Comparison of ENCODE assay signal across 21 cellular contexts in genomic region chr7:157414702-157415096, GRCh38.
A peak's percentile ranks its signal among the peaks of the same experiment; 100 is the strongest.
DNase-seq lines count a peak whose midpoint lies in the region; ATAC-seq and TF ChIP-seq lines count a peak whose summit lies in the region.
"Had no signal": no experiment of that assay in that cellular context is flagged by ENCODE, and none has a peak within 500 bp of the region (broad histone marks: within the 10 kb centered on the region; RNA-seq: fewer than 3 reads in every experiment).

No MANE protein-coding gene starts in this region.

- no peak for TF ChIP-seq EP300 in stomach (IDR thresholded peaks at IDR 0.05)

- no peak for TF ChIP-seq POLR2A in stomach (IDR thresholded peaks at IDR 0.05)

- H3K9me3 ChIP-seq in right cardiac atrium (ENCODE audit: control insufficient read depth, low read length) (no peaks in the 10 kb centered on the region), stomach (no peaks in the 10 kb centered on the region)
- H3K9me3 ChIP-seq: BLaER1 had no signal

- H3K27ac Mint-ChIP-seq in activated T-helper 17 cell treated with anti-CD3 and anti-CD28 coated beads, Interleukin-2, amount 50 U/mL, for 72 hours = no peak overlapping the region
- H3K27ac Mint-ChIP-seq in stimulated activated naive B cell treated with anti-CD40 and anti-IgM and Interleukin-4, amounts not matched to agents 10 μg/mL and 1 μg/mL and 100 μg/mL, for 72 hours = peak overlapping the region; percentile 9

- no peak overlapping the region for H3K27ac ChIP-seq in right cardiac atrium (ENCODE audit: low read length)
- H3K27ac ChIP-seq in stomach = no peak overlapping the region
- H3K27ac ChIP-seq: BLaER1, HL-60 had no signal

- DNase-seq in right cardiac atrium = peak in 2 of 3 donors; percentile 40 to 42
- no peak for DNase-seq in Right ventricle myocardium inferior (ENCODE audit: missing footprints)
- peak; percentile 81 for DNase-seq in myocyte (ENCODE audit: low read depth)
- no peak for DNase-seq in stimulated activated naive B cell treated with anti-CD40 and anti-IgM and Interleukin-4, amounts not matched to agents 10 μg/mL and 1 μg/mL and 100 μg/mL, for 72 hours
- DNase-seq in KBM-7 = no peak
- no peak for DNase-seq in stomach
- DNase-seq in COLO668 (lab: John Stamatoyannopoulos, UW; ENCODE audit: unreplicated experiment) = no peak
- DNase-seq: CD4-positive, CD25-positive, alpha-beta regulatory T cell; GOT3; NCI-H1105 treated with DMSO at 0.1 percent for 48 hours; NCI-H2029; NCI-H446 treated with DMSO at 0.1 percent for 48 hours; NCI-H526; RPMI8226; SHP77 treated with DMSO at 0.1 percent for 48 hours; SW 1271 had no signal

- no peaks in the 10 kb centered on the region for H3K27me3 ChIP-seq in right cardiac atrium (ENCODE audit: control insufficient read depth, insufficient read depth)
- H3K27me3 ChIP-seq in stomach = no peaks in the 10 kb centered on the region
- H3K27me3 ChIP-seq: BLaER1 had no signal

- in situ Hi-C loops in KBM-7 (cut with MboI; ENCODE audit: low pct_unique_long_range_greater_than_20kb, low sequenced_read_pairs) = no loop called here

- no peak for ATAC-seq in right cardiac atrium
- no peak for ATAC-seq in Right ventricle myocardium inferior
- ATAC-seq in activated T-helper 17 cell treated with anti-CD3 and anti-CD28 coated beads, Interleukin-2, amount 50 U/mL, for 72 hours (replicated peaks) = no peak
- no peak for ATAC-seq in stimulated activated naive B cell treated with anti-CD40 and anti-IgM and Interleukin-4, amounts not matched to agents 10 μg/mL and 1 μg/mL and 100 μg/mL, for 72 hours (replicated peaks)
- ATAC-seq: GM12878, HCT116 had no signal

- H3K4me1 ChIP-seq in right cardiac atrium (ENCODE audit: control insufficient read depth, insufficient read depth, low read length) = no peaks in the 10 kb centered on the region
- H3K4me1 ChIP-seq in stomach = no peaks in the 10 kb centered on the region

- WGBS in right cardiac atrium = 77% methylated on average over 8 of the region's 8 CpGs
- WGBS in stomach, 5 donors = 78 to 93% (median 85%) methylated on average over 7 to 8 of the region's 8 CpGs

- H3K4me1 Mint-ChIP-seq in activated T-helper 17 cell treated with anti-CD3 and anti-CD28 coated beads, Interleukin-2, amount 50 U/mL, for 72 hours = peaks cover 11% of the 10 kb centered on the region
- peaks cover 0 to 4% of the 10 kb centered on the region in 2 donors for H3K4me1 Mint-ChIP-seq in stimulated activated naive B cell treated with anti-CD40 and anti-IgM and Interleukin-4, amounts not matched to agents 10 μg/mL and 1 μg/mL and 100 μg/mL, for 72 hours

- H3K36me3 ChIP-seq in stomach = peaks cover 20 to 92% (median 91%) of the 10 kb centered on the region in 4 donors

- intact Hi-C loops in right cardiac atrium (cut with DNase I) (no loop called here), Right ventricle myocardium inferior (cut with DNase I) (no loop called here), stomach (cut with DNase I; ENCODE audit: low total_unique reads) (no loop called here)

- no peak for TF ChIP-seq CTCF in stomach (IDR thresholded peaks at IDR 0.05)

- peak overlapping the region; percentile 23 for H3K4me3 Mint-ChIP-seq in activated T-helper 17 cell treated with anti-CD3 and anti-CD28 coated beads, Interleukin-2, amount 50 U/mL, for 72 hours
- H3K4me3 Mint-ChIP-seq in stimulated activated naive B cell treated with anti-CD40 and anti-IgM and Interleukin-4, amounts not matched to agents 10 μg/mL and 1 μg/mL and 100 μg/mL, for 72 hours = no peak overlapping the region
- H3K4me3 Mint-ChIP-seq: CD4-positive, CD25-positive, alpha-beta regulatory T cell had no signal

- no peak overlapping the region for H3K4me3 ChIP-seq in right cardiac atrium (ENCODE audit: low read length)
- H3K4me3 ChIP-seq in stomach = no peak overlapping the region
- H3K4me3 ChIP-seq: BLaER1, GM12878 had no signal

- H3K9me3 Mint-ChIP-seq in activated T-helper 17 cell treated with anti-CD3 and anti-CD28 coated beads, Interleukin-2, amount 50 U/mL, for 72 hours = no peaks in the 10 kb centered on the region
- H3K9me3 Mint-ChIP-seq in stimulated activated naive B cell treated with anti-CD40 and anti-IgM and Interleukin-4, amounts not matched to agents 10 μg/mL and 1 μg/mL and 100 μg/mL, for 72 hours = no peaks in the 10 kb centered on the region
- H3K9me3 Mint-ChIP-seq: CD4-positive, CD25-positive, alpha-beta regulatory T cell had no signal

- H3K27me3 Mint-ChIP-seq in activated T-helper 17 cell treated with anti-CD3 and anti-CD28 coated beads, Interleukin-2, amount 50 U/mL, for 72 hours = no peaks in the 10 kb centered on the region
- no peaks in the 10 kb centered on the region for H3K27me3 Mint-ChIP-seq in stimulated activated naive B cell treated with anti-CD40 and anti-IgM and Interleukin-4, amounts not matched to agents 10 μg/mL and 1 μg/mL and 100 μg/mL, for 72 hours
- H3K27me3 Mint-ChIP-seq: CD4-positive, CD25-positive, alpha-beta regulatory T cell had no signal

- peaks cover 56% of the 10 kb centered on the region for H3K36me3 Mint-ChIP-seq in activated T-helper 17 cell treated with anti-CD3 and anti-CD28 coated beads, Interleukin-2, amount 50 U/mL, for 72 hours (ENCODE audit: low read depth)
- H3K36me3 Mint-ChIP-seq in stimulated activated naive B cell treated with anti-CD40 and anti-IgM and Interleukin-4, amounts not matched to agents 10 μg/mL and 1 μg/mL and 100 μg/mL, for 72 hours = peaks cover 40 to 57% of the 10 kb centered on the region in 2 donors

Comparison
In these comparisons a context has a peak if more than half of its experiments do, and no peak if none do; other contexts are left out.
1. DNase-seq: peak in right cardiac atrium (2 of 3) and myocyte (single experiment); none in Right ventricle myocardium inferior (single experiment), stimulated activated naive B cell treated with anti-CD40 and anti-IgM and Interleukin-4, amounts not matched to agents 10 μg/mL and 1 μg/mL and 100 μg/mL, for 72 hours (single experiment), KBM-7 (single experiment), stomach (single experiment) and COLO668 (single experiment).